Comparison of ENCODE assay signal across 32 cellular contexts in the genomic region with DNA sequence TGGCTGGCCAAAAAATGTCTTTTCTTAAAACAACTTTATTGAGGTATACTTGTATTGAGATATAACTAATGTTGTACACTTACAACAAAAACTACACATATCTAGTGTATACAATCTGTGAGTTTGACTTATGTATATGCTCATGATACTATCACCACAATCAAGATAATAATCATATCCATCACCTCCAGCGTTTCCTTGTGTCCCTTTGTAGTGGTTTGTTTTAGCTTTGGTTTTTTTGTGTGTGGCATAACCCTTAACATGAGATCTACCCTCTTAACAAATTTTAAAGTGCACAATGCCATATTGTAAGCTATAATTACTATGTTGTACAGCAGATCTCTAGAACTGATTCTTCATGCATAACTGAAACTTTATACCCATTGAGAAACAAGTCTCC. TPM values are rescaled to one million over a fixed set of nuclear protein-coding genes. Genes with fewer than 3 reads are reported as not detected.
"Had no signal": no experiment of that assay in that cellular context is flagged by ENCODE, and none has a peak within 500 bp of the region (broad histone marks: within the 10 kb centered on the region; RNA-seq: fewer than 3 reads in every experiment).

No MANE protein-coding gene starts in this region.

- H3K36me3 ChIP-seq: gastrocnemius medialis, left lung, lower lobe of right lung, right lobe of liver, thoracic aorta, uterus had no signal

- H3K27ac Mint-ChIP-seq: activated naive CD8-positive, alpha-beta T cell; nephron; stimulated activated effector memory CD8-positive, alpha-beta T cell treated with anti-CD3 and anti-CD28 coated beads, Interleukin-12 subunit alpha, Interleukin-12 subunit beta, amount 100 ng/mL, for 72 hours; stimulated activated naive CD8-positive, alpha-beta T cell treated with anti-CD3 and anti-CD28 coated beads, Interleukin-15, Interleukin-2, amounts not matched to agents 100 ng/mL and 50 ng/mL, for 24 hours; type B pancreatic cell had no signal

- H3K4me1 ChIP-seq: body of pancreas, gastrocnemius medialis, left lung, lower lobe of right lung, right lobe of liver, uterus had no signal

- H3K27me3 Mint-ChIP-seq: stimulated activated naive CD8-positive, alpha-beta T cell treated with anti-CD3 and anti-CD28 coated beads, Interleukin-15, Interleukin-2, amounts not matched to agents 100 ng/mL and 50 ng/mL, for 24 hours; type B pancreatic cell had no signal

- H3K27ac ChIP-seq: body of pancreas, coronary artery, dorsolateral prefrontal cortex, gastrocnemius medialis, left lung, lower lobe of right lung, right lobe of liver, skin epidermis, thoracic aorta, uterus had no signal

- H3K4me3 Mint-ChIP-seq: activated naive CD8-positive, alpha-beta T cell; nephron; stimulated activated effector memory CD8-positive, alpha-beta T cell treated with anti-CD3 and anti-CD28 coated beads, Interleukin-12 subunit alpha, Interleukin-12 subunit beta, amount 100 ng/mL, for 72 hours; stimulated activated naive CD8-positive, alpha-beta T cell treated with anti-CD3 and anti-CD28 coated beads, Interleukin-15, Interleukin-2, amounts not matched to agents 100 ng/mL and 50 ng/mL, for 24 hours; type B pancreatic cell had no signal

- H3K36me3 Mint-ChIP-seq: activated naive CD8-positive, alpha-beta T cell; stimulated activated effector memory CD8-positive, alpha-beta T cell treated with anti-CD3 and anti-CD28 coated beads, Interleukin-12 subunit alpha, Interleukin-12 subunit beta, amount 100 ng/mL, for 72 hours; type B pancreatic cell had no signal

- ATAC-seq: body of pancreas; gastrocnemius medialis; left lung; lower lobe of right lung; right lobe of liver; stimulated activated effector memory CD8-positive, alpha-beta T cell treated with anti-CD3 and anti-CD28 coated beads, Interleukin-12 subunit alpha, Interleukin-12 subunit beta, amount 100 ng/mL, for 72 hours had no signal

- H3K4me1 Mint-ChIP-seq: nephron had no signal

- DNase-seq: activated CD4-positive, alpha-beta T cell treated with anti-CD3 and anti-CD28 coated beads for 1 hour; activated CD4-positive, alpha-beta T cell treated with anti-CD3 and anti-CD28 coated beads, Interleukin-2, amount 50 U/mL, for 1 hour; activated CD8-positive, alpha-beta memory T cell treated with anti-CD3 and anti-CD28 coated beads for 24 hours; activated effector memory CD4-positive, alpha-beta T cell treated with Interleukin-2 at 50 U/mL for 16 hours; activated naive CD4-positive, alpha-beta T cell treated with Interleukin-2 at 50 U/mL for 16 hours; anterior cingulate cortex; body of pancreas; dorsolateral prefrontal cortex; effector memory CD4-positive, alpha-beta T cell; erythroblast; gastrocnemius medialis; glutamatergic neuron; left lung; lower lobe of right lung; mesendoderm; right lobe of liver; stimulated activated CD4-positive, alpha-beta T cell treated with anti-CD3 and anti-CD28 coated beads, Interleukin-12 subunit alpha, Interleukin-12 subunit beta, amount 100 ng/mL, for 4 hours; stimulated activated CD4-positive, alpha-beta T cell treated with anti-CD3 and anti-CD28 coated beads, Interleukin-4, amount 100 ng/mL, for 24 hours; uterus had no signal

- H3K27me3 ChIP-seq: body of pancreas, left lung, right lobe of liver, uterus had no signal

- H3K9me3 Mint-ChIP-seq: stimulated activated effector memory CD8-positive, alpha-beta T cell treated with anti-CD3 and anti-CD28 coated beads, Interleukin-12 subunit alpha, Interleukin-12 subunit beta, amount 100 ng/mL, for 72 hours; stimulated activated naive CD8-positive, alpha-beta T cell treated with anti-CD3 and anti-CD28 coated beads, Interleukin-15, Interleukin-2, amounts not matched to agents 100 ng/mL and 50 ng/mL, for 24 hours had no signal

- H3K9me3 ChIP-seq: body of pancreas, gastrocnemius medialis, left lung, lower lobe of right lung, right lobe of liver, thoracic aorta, uterus had no signal

- H3K4me3 ChIP-seq: body of pancreas, coronary artery, dorsolateral prefrontal cortex, gastrocnemius medialis, left lung, lower lobe of right lung, right lobe of liver, skin epidermis, thoracic aorta, uterus had no signal

RNA-seq across cellular contexts. Expression of gene PCSK1N, which starts 13.4 kb away (rescaled TPM):
- total RNA-seq: gastrocnemius medialis, osteoblast had no signal

RNA-seq across cellular contexts. Expression of gene ERAS, which starts 22.5 kb away (rescaled TPM):
- total RNA-seq: body of pancreas, gastrocnemius medialis, left lung, lower lobe of right lung, mononuclear cell, osteoblast, posterior vena cava, right lobe of liver, subcutaneous adipose tissue, thoracic aorta had no signal
- polyA plus RNA-seq: adipose tissue had no signal
